Comparison of ENCODE assay signal across 9 cellular contexts in genomic region chr7:90749774-90750173, GRCh38.
DNase-seq lines count a peak whose midpoint lies in the region; ATAC-seq, FAIRE-seq and TF ChIP-seq lines count a peak whose summit lies in the region.
"Had no signal": no experiment of that assay in that cellular context is flagged by ENCODE, and none has a peak within 500 bp of the region (broad histone marks: within the 10 kb centered on the region; RNA-seq: fewer than 3 reads in every experiment).

No MANE protein-coding gene starts in this region.

- peaks cover 97% of the 10 kb centered on the region for H3K79me2 ChIP-seq in MM.1S (ENCODE audit: low read length)

- H3K9me2 ChIP-seq in MM.1S (replicated peaks; ENCODE audit: insufficient read depth, low read length), result no peaks in the 10 kb centered on the region

- DNase-seq in EH (ENCODE audit: low read depth) (peak; percentile 29), MM.1S (peak; percentile 44), fibroblast of peridontal ligament (ENCODE audit: extremely low read depth) (peak; percentile 37), frontal cortex (ENCODE audit: low spot score in 2 of 2) (no peak), uterus (no peak), Ammon's horn (ENCODE audit: low spot score) (no peak)
- DNase-seq: NCI-H446 had no signal

- H3K36me3 ChIP-seq in MM.1S (replicated peaks; ENCODE audit: insufficient read depth, low read length) (peaks cover 7% of the 10 kb centered on the region; the same call in 1 of the 2 replicates), uterus (no peaks in the 10 kb centered on the region)

- TF ChIP-seq CTCF in MM.1S (IDR thresholded peaks at IDR 0.05; ENCODE audit: low read length), result peak; percentile 48
- TF ChIP-seq CTCF in uterus (IDR thresholded peaks at IDR 0.05), result no peak

- H3K27ac ChIP-seq in MM.1S (ENCODE audit: low read length), result peak overlapping the region; percentile 26; the same call in 1 of the 2 replicates
- no peak overlapping the region for H3K27ac ChIP-seq in uterus

- ATAC-seq in GM19467 (IDR thresholded peaks at IDR 0.05; ENCODE audit: unreplicated experiment), result peak; percentile 48
- ATAC-seq in HG02970 (IDR thresholded peaks at IDR 0.05; ENCODE audit: low FRiP score, unreplicated experiment), result no peak

- H3K4me1 ChIP-seq in MM.1S (ENCODE audit: low read length) (peaks cover 27% of the 10 kb centered on the region), uterus (no peaks in the 10 kb centered on the region)

- H4K20me1 ChIP-seq in MM.1S (ENCODE audit: insufficient read depth, low read length), result no peaks in the 10 kb centered on the region

- H3K9me3 ChIP-seq in MM.1S (replicated peaks; ENCODE audit: insufficient read depth, low read length), result no peaks in the 10 kb centered on the region
- no peaks in the 10 kb centered on the region for H3K9me3 ChIP-seq in uterus

- intact Hi-C loops in uterus (cut with DNase I; ENCODE audit: low total_unique reads), result no loop called here

- no peak overlapping the region for H3K4me2 ChIP-seq in MM.1S (ENCODE audit: low read depth, low read length)

- no peak overlapping the region for H2AFZ ChIP-seq in MM.1S (ENCODE audit: low read length)

- FAIRE-seq in frontal cortex (lab: Jason Lieb, UNC), result no peak

- H3F3A ChIP-seq in MM.1S (ENCODE audit: insufficient read depth, low read length), result 0 out of 2 replicates have a peak, but pooled peaks cover 3% of the 10 kb centered on the region

- H3K27me3 ChIP-seq in MM.1S (replicated peaks; ENCODE audit: insufficient read depth, low read length) (no peaks in the 10 kb centered on the region), uterus (no peaks in the 10 kb centered on the region)

- H3K4me3 ChIP-seq in MM.1S (ENCODE audit: low read length) (no peak overlapping the region), uterus (no peak overlapping the region)

- TF ChIP-seq POLR2A in uterus (IDR thresholded peaks at IDR 0.05), result no peak

- H3K9ac ChIP-seq in MM.1S (ENCODE audit: low read length), result no peak overlapping the region

Comparison
In these comparisons a context has a peak if more than half of its experiments do, and no peak if none do; other contexts are left out.
1. DNase-seq: peak in EH (single experiment), MM.1S (single experiment) and fibroblast of peridontal ligament (single experiment); none in frontal cortex (0 of 2), uterus (0 of 2) and Ammon's horn (single experiment).